1 cellular context compared by ENCODE assay signal in genomic region chr11:64285885-64286800, GRCh38.
TF ChIP-seq lines count a peak whose summit lies in the region.

No MANE protein-coding gene starts in this region.

TF ChIP-seq in IMR-90, 13 proteins besides CTCF, POLR2A, EP300 and RAD21 (continued from another document):
- TF ChIP-seq USF2 (IDR thresholded peaks at IDR 0.05; ENCODE audit: low read depth, low read length) (no peak), BHLHE40 (IDR thresholded peaks at IDR 0.05; ENCODE audit: low read depth, low read length) (no peak), NFE2L2 (IDR thresholded peaks at IDR 0.05; ENCODE audit: low read depth, low read length) (no peak), CHD1 (IDR thresholded peaks at IDR 0.05; ENCODE audit: low read depth, low read length) (no peak), MXI1 (IDR thresholded peaks at IDR 0.05; ENCODE audit: borderline replicate concordance, low read depth, low read length) (no peak)
